ENCODE assay signal across 20 cellular contexts in the genomic region with DNA sequence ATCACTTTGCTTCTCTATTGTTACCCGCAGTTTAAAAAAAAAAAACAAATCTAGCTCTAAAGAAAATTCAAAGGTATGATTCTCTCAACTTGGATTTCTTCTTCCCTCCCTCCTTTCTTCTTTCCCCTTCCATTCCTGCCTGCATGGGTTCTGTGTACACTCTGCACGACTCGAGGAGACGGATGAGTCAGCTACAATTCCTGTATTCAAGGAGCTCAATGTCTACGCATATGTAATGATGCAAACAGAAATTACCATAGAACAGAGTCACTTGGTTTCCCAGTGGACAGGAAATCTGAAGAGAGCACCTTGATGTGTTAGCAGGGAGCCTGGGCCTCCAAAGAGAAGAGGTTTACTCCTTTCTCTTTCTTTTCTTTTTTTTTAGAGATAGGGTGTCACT.
DNase-seq lines count a peak whose midpoint lies in the region; ATAC-seq and TF ChIP-seq lines count a peak whose summit lies in the region.
"Had no signal": no experiment of that assay in that cellular context is flagged by ENCODE, and none has a peak within 500 bp of the region (broad histone marks: within the 10 kb centered on the region; RNA-seq: fewer than 3 reads in every experiment).

No MANE protein-coding gene starts in this region.

- peak overlapping the region in 1 of 59 donors; percentile 2 for H3K27ac ChIP-seq in dorsolateral prefrontal cortex
- H3K27ac ChIP-seq: heart right ventricle had no signal

- intact Hi-C loops in Right ventricle myocardium superior (cut with DNase I) (no loop called here), dorsolateral prefrontal cortex (cut with DNase I) (no loop called here)

- H3K4me3 Mint-ChIP-seq in nephron progenitor cell = no peak overlapping the region
- H3K4me3 Mint-ChIP-seq: activated T-helper 1 cell treated with anti-CD3 and anti-CD28 coated beads, Interleukin-12 subunit alpha, Interleukin-12 subunit beta, Interleukin-2, Interleukin-4 antibody, amounts not matched to agents 30 ng/mL and 10 ng/mL and 1 ng/mL, durations not matched to agents 14 hours and 24 hours and 36 hours; natural killer cell treated with Interleukin-12 subunit alpha and Interleukin-12 subunit beta and Interleukin-15 and Interleukin-18, amount 100 ng/mL, for 72 hours had no signal

- peak overlapping the region; percentile 10 for H3K27ac Mint-ChIP-seq in nephron progenitor cell
- H3K27ac Mint-ChIP-seq: activated T-helper 1 cell treated with anti-CD3 and anti-CD28 coated beads, Interleukin-12 subunit alpha, Interleukin-12 subunit beta, Interleukin-2, Interleukin-4 antibody, amounts not matched to agents 30 ng/mL and 10 ng/mL and 1 ng/mL, durations not matched to agents 14 hours and 24 hours and 36 hours; natural killer cell treated with Interleukin-12 subunit alpha and Interleukin-12 subunit beta and Interleukin-15 and Interleukin-18, amount 100 ng/mL, for 72 hours had no signal

- H3K4me3 ChIP-seq in choroid plexus epithelial cell (ENCODE audit: low read depth, low read length) = no peak overlapping the region
- H3K4me3 ChIP-seq in dorsolateral prefrontal cortex = no peak overlapping the region
- H3K4me3 ChIP-seq: heart right ventricle had no signal

- peaks cover 53% of the 10 kb centered on the region for H3K36me3 Mint-ChIP-seq in nephron progenitor cell (ENCODE audit: low read depth)

- peaks cover 9% of the 10 kb centered on the region for H3K9me3 Mint-ChIP-seq in nephron progenitor cell
- H3K9me3 Mint-ChIP-seq: activated T-helper 1 cell treated with anti-CD3 and anti-CD28 coated beads, Interleukin-12 subunit alpha, Interleukin-12 subunit beta, Interleukin-2, Interleukin-4 antibody, amounts not matched to agents 30 ng/mL and 10 ng/mL and 1 ng/mL, durations not matched to agents 14 hours and 24 hours and 36 hours; natural killer cell treated with Interleukin-12 subunit alpha and Interleukin-12 subunit beta and Interleukin-15 and Interleukin-18, amount 100 ng/mL, for 72 hours had no signal

- ATAC-seq in Right ventricle myocardium superior (ENCODE audit: poor library complexity) (no peak), HG03442 (IDR thresholded peaks at IDR 0.05; ENCODE audit: unreplicated experiment) (no peak)
- ATAC-seq: heart right ventricle; left ventricle myocardium superior; natural killer cell treated with Interleukin-12 subunit alpha and Interleukin-12 subunit beta and Interleukin-15 and Interleukin-18, amount 100 ng/mL, for 72 hours had no signal

- no peaks in the 10 kb centered on the region for H3K27me3 ChIP-seq in dorsolateral prefrontal cortex
- H3K27me3 ChIP-seq: heart right ventricle had no signal

- H3K27me3 Mint-ChIP-seq in nephron progenitor cell (ENCODE audit: low read depth, poor library complexity) = no peaks in the 10 kb centered on the region
- H3K27me3 Mint-ChIP-seq: natural killer cell treated with Interleukin-12 subunit alpha and Interleukin-12 subunit beta and Interleukin-15 and Interleukin-18, amount 100 ng/mL, for 72 hours had no signal

- no peaks in the 10 kb centered on the region for H3K4me1 Mint-ChIP-seq in nephron progenitor cell

- TF ChIP-seq CTCF in choroid plexus epithelial cell (conservative IDR thresholded peaks at IDR 0.05; ENCODE audit: low read depth, low read length) (no peak), nephron progenitor cell (IDR thresholded peaks at IDR 0.05) (no peak), dorsolateral prefrontal cortex (IDR thresholded peaks at IDR 0.05 in 54 of 56, conservative IDR thresholded peaks at IDR 0.05 in 2 of 56; ENCODE audit: low read depth in 1 of 56, partially characterized antibody in 56 of 56) (no peak)

- DNase-seq in EH (ENCODE audit: low read depth) (peak; percentile 52), NCI-H460 (ENCODE audit: extremely low read depth, low read depth) (peak; percentile 33), choroid plexus epithelial cell (ENCODE audit: low read depth) (peak; percentile 88), nephron progenitor cell (no peak), Right ventricle myocardium superior (no peak), LoVo (ENCODE audit: low spot score) (no peak), dorsolateral prefrontal cortex (no peak)
- DNase-seq: activated CD4-positive, alpha-beta T cell treated with anti-CD3 and anti-CD28 coated beads for 48 hours; aorta; C1 segment of cervical spinal cord; heart right ventricle; KBM-7; left ventricle myocardium superior; NCI-H1417 treated with DMSO at 0.1 percent for 48 hours; NCI-H510A treated with DMSO at 0.1 percent for 48 hours; stimulated activated naive CD4-positive, alpha-beta T cell; T-helper 2 cell had no signal

Comparison
In these comparisons a context has a peak if more than half of its experiments do, and no peak if none do; other contexts are left out.
1. DNase-seq: peak in EH (single experiment), NCI-H460 (single experiment) and choroid plexus epithelial cell (single experiment); none in nephron progenitor cell (single experiment), Right ventricle myocardium superior (single experiment), LoVo (single experiment) and dorsolateral prefrontal cortex (0 of 10).